Comparison of ENCODE assay signal across 26 cellular contexts in the genomic region with DNA sequence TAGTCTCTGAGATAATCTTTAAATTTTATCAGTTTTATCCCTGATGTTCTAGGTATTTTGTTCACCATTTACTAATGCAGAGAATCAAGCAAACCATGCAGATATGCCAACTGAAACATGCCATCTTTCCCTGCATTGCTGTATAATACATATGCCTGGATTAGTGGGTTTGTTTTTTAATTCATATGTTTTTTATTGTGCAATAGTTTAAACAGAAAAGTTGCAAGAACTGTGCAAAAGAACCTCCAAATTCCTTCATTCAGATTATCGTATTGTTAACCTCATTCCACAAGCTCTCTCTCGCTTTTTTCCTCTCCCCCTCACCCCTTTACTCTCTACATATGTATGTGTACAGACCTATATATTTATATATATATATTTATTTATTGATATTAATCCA.
"Had no signal": no experiment of that assay in that cellular context is flagged by ENCODE, and none has a peak within 500 bp of the region (broad histone marks: within the 10 kb centered on the region; RNA-seq: fewer than 3 reads in every experiment).

No MANE protein-coding gene starts in this region.

- H3K36me3 ChIP-seq: stomach, suprapubic skin, thoracic aorta, thyroid gland, tibial nerve, transverse colon, upper lobe of left lung, upper lobe of right lung, uterus, vagina had no signal

- H3K27me3 ChIP-seq: stomach, suprapubic skin, testis, thyroid gland, tibial nerve, transverse colon, upper lobe of left lung, upper lobe of right lung, uterus, vagina had no signal

- H3K9me3 ChIP-seq: stomach, suprapubic skin, testis, thoracic aorta, thyroid gland, transverse colon, upper lobe of left lung, upper lobe of right lung, uterus, vagina had no signal

- DNase-seq: stimulated activated CD4-positive, alpha-beta T cell treated with anti-CD3 and anti-CD28 coated beads, Interleukin-2, amount 100 ng/mL, for 48 hours; stimulated activated CD4-positive, alpha-beta T cell treated with anti-CD3 and anti-CD28 coated beads, Interleukin-4, amount 100 ng/mL, for 1 hour; stimulated activated CD4-positive, alpha-beta T cell treated with anti-CD3 and anti-CD28 coated beads, Interleukin-4, amount 100 ng/mL, for 24 hours; stimulated activated CD4-positive, alpha-beta T cell treated with anti-CD3 and anti-CD28 coated beads, Interleukin-4, amount 100 ng/mL, for 4 hours; stimulated activated CD8-positive, alpha-beta memory T cell treated with anti-CD3 and anti-CD28 coated beads, Interleukin-4, amount 100 ng/mL, for 48 hours; stimulated activated naive B cell treated with anti-CD40 and anti-IgM and Interleukin-4, amounts not matched to agents 10 μg/mL and 1 μg/mL and 100 μg/mL, for 72 hours; stimulated activated naive CD4-positive, alpha-beta T cell; stimulated activated naive CD4-positive, alpha-beta T cell treated with Interleukin-2 at 50 U/mL for 16 hours; stimulated activated naive CD8-positive, alpha-beta T cell treated with anti-CD3 and anti-CD28 coated beads, Interleukin-15, amount 100 ng/mL, for 72 hours; stimulated activated naive CD8-positive, alpha-beta T cell treated with anti-CD3 and anti-CD28 coated beads, Interleukin-15, Interleukin-2, amounts not matched to agents 100 U/mL and 50 U/mL, for 24 hours; stomach; substantia nigra; testis; thyroid gland; transverse colon; trophoblast cell; upper lobe of left lung; upper lobe of right lung; uterus had no signal

- ATAC-seq: stimulated activated effector memory CD8-positive, alpha-beta T cell treated with anti-CD3 and anti-CD28 coated beads, Interleukin-12 subunit alpha, Interleukin-12 subunit beta, amount 100 ng/mL, for 72 hours; stimulated activated memory B cell treated with anti-CD40 and anti-IgM and Interleukin-4, amounts not matched to agents 10 μg/mL and 1 μg/mL and 100 μg/mL, for 72 hours; stimulated activated naive B cell treated with anti-CD40 and anti-IgM and Interleukin-4, amounts not matched to agents 10 μg/mL and 1 μg/mL and 100 μg/mL, for 72 hours; stimulated activated naive CD8-positive, alpha-beta T cell treated with anti-CD3 and anti-CD28 coated beads, Interleukin-15, amount 100 ng/mL, for 72 hours; stimulated activated naive CD8-positive, alpha-beta T cell treated with anti-CD3 and anti-CD28 coated beads, Interleukin-15, Interleukin-2, amounts not matched to agents 100 U/mL and 50 U/mL, for 24 hours; upper lobe of right lung had no signal

- FAIRE-seq: urothelium cell line had no signal

- H3K4me1 ChIP-seq: stomach, suprapubic skin, testis, tibial nerve, transverse colon, upper lobe of left lung, upper lobe of right lung, uterus, vagina had no signal

- H3K27ac ChIP-seq: stomach, suprapubic skin, testis, thoracic aorta, thyroid gland, tibial nerve, transverse colon, upper lobe of left lung, upper lobe of right lung, uterus, vagina had no signal

- H3K4me3 ChIP-seq: stomach, suprapubic skin, testis, thoracic aorta, thyroid gland, tibial nerve, transverse colon, upper lobe of left lung, upper lobe of right lung, uterus, vagina had no signal
